1 cellular context compared by ENCODE assay signal in genomic region chr1:23366146-23366545, GRCh38.
TF ChIP-seq lines count a peak whose summit lies in the region.

No MANE protein-coding gene starts in this region.

TF ChIP-seq in K562, 482 proteins besides CTCF, POLR2A, EP300 and RAD21:
- no peak for TF ChIP-seq ZNF23 (CRISPR knock-in tag; IDR thresholded peaks at IDR 0.05)
